Comparison of ENCODE assay signal across 1 cellular context in the genomic region with DNA sequence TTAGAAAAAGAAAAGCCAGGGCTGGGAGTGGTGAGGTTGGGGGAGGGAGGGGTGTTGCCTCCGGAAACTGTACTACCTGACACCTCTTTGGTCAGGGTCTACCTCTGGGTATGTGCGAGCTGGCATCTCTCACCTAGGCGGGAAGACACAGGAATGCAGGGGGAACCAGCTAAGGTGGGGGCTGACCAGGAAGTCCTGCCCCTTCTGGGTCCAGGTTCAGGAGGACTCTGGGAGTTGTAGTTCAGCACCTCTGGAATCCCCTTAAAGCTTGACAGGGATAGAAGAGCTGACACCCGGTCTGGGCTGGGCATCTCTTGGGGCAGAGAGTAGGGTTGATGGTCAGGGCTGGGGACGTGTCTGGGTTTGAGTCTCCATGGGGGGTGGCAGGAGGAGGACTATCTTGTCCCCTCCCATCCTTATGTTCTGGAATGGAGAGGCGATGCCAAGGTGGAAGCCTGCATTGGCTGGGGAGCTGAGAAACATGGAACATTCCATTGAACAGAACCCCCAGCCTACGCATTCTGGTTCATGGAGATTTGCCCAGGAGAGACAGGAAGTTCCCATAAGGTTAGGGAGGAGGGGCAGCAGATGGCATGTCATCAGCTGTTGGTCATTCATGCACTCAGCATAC.
A peak's percentile ranks its signal among the peaks of the same experiment; 100 is the strongest.
TF ChIP-seq lines count a peak whose summit lies in the region.

No MANE protein-coding gene starts in this region.

TF ChIP-seq in H1, 55 proteins besides CTCF, POLR2A, EP300 and RAD21:
- TF ChIP-seq SIN3A (conservative IDR thresholded peaks at IDR 0.05 in 1 of 2, IDR thresholded peaks at IDR 0.05 in 1 of 2; ENCODE audit: low read depth in 1 of 2, low read length in 2 of 2) (peak in 1 of 2 experiments; percentile 60; a peak in 1 of 4 replicates), TBP (IDR thresholded peaks at IDR 0.05; ENCODE audit: low read depth, low read length) (peak; percentile 31; the same call in 1 of the 2 replicates), ASH2L (IDR thresholded peaks at IDR 0.05; ENCODE audit: low read length) (no peak), E2F6 (IDR thresholded peaks at IDR 0.05) (peak; percentile 76), TEAD4 (IDR thresholded peaks at IDR 0.05; ENCODE audit: low read depth, low read length) (peak; percentile 97), JUND (IDR thresholded peaks at IDR 0.05; ENCODE audit: low read length) (no peak), CTBP2 (IDR thresholded peaks at IDR 0.05; ENCODE audit: borderline replicate concordance, insufficient read depth, insufficient read length, low read length) (peak; percentile 50), SP2 (IDR thresholded peaks at IDR 0.05; ENCODE audit: low read length) (0 out of 2 replicates have a peak, but pooled peaks have one; percentile 10), MAX (IDR thresholded peaks at IDR 0.05) (peak; percentile 42), SP1 (IDR thresholded peaks at IDR 0.05; ENCODE audit: low read depth, low read length) (peak; percentile 67; the same call in 1 of the 2 replicates), KDM1A (IDR thresholded peaks at IDR 0.05; ENCODE audit: borderline replicate concordance, low read length) (peak; percentile 46), POLR2AphosphoS5 (IDR thresholded peaks at IDR 0.05; ENCODE audit: low read depth, low read length) (peak; percentile 54; the same call in 1 of the 2 replicates), SIX5 (IDR thresholded peaks at IDR 0.05; ENCODE audit: low read depth, low read length) (peak; percentile 76), CHD2 (IDR thresholded peaks at IDR 0.05; ENCODE audit: low read length) (no peak), GABPA (IDR thresholded peaks at IDR 0.05; ENCODE audit: borderline replicate concordance, insufficient read depth, low read length) (peak; percentile 76; the same call in 1 of the 2 replicates), FOSL1 (IDR thresholded peaks at IDR 0.05; ENCODE audit: insufficient read depth, low read depth, low read length) (no peak), TAF1 (IDR thresholded peaks at IDR 0.05; ENCODE audit: low read depth, low read length) (peak; percentile 64; the same call in 1 of the 2 replicates), YY1 (IDR thresholded peaks at IDR 0.05; ENCODE audit: low read depth, low read length) (peak; percentile 60; the same call in 1 of the 2 replicates)
TF ChIP-seq in H1: peak in this region for 14.
